Comparison of ENCODE assay signal across 29 cellular contexts in the genomic region with DNA sequence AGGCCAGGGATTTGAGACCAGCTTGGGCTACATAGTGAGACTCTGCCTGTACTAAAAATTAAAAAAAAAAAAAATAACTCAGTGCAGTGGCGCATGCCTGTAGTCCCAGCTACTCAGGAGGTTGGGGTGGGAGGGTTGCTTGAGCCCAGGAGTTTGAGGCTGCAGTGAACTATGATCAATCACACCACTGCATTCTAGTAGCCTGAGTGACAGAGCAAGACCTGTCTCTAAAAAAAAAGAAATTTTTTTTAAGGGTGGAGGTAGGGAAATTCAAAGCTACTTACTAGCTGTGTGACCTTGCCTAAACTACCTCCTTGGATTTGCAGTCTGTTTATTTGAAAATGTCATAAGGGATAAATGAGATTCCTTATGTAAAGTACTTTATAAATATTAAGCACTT. TPM values are rescaled to one million over a fixed set of nuclear protein-coding genes. Genes with fewer than 3 reads are reported as not detected.
"Had no signal": no experiment of that assay in that cellular context is flagged by ENCODE, and none has a peak within 500 bp of the region (broad histone marks: within the 10 kb centered on the region; RNA-seq: fewer than 3 reads in every experiment).

No MANE protein-coding gene starts in this region.

- ATAC-seq: activated CD8-positive, alpha-beta T cell treated with anti-CD3 and anti-CD28 coated beads, Interleukin-2, amount 10 ng/mL, durations not matched to agents 7 days and 5 days; SK-N-SH treated with all-trans-retinoic acid at 6 μM for 48 hours; WTC11 had no signal

- H3K27me3 ChIP-seq: Peyer's patch, SJCRH30 had no signal

- H3K36me3 Mint-ChIP-seq: activated naive CD4-positive, alpha-beta T cell treated with anti-CD3 and anti-CD28 coated beads, Interleukin-2, amount 50 U/mL, for 24 hours; WTC11 had no signal

- DNase-seq: activated CD4-positive, alpha-beta T cell treated with anti-CD3 and anti-CD28 coated beads for 48 hours; activated CD4-positive, alpha-beta T cell treated with anti-CD3 and anti-CD28 coated beads, Interleukin-2, amount 50 U/mL, for 4 hours; activated CD4-positive, CD25-positive, alpha-beta regulatory T cell treated with anti-CD3 and anti-CD28 coated beads, Interleukin-2, amount 50 U/mL, for 72 hours; activated CD8-positive, alpha-beta memory T cell treated with anti-CD3 and anti-CD28 coated beads, Interleukin-2, amount 50 U/mL, for 48 hours; activated CD8-positive, alpha-beta T cell treated with anti-CD3 and anti-CD28 coated beads, Interleukin-2, amount 10 ng/mL, durations not matched to agents 7 days and 5 days; activated effector memory CD4-positive, alpha-beta T cell treated with Interleukin-2 at 50 U/mL for 16 hours; activated naive CD4-positive, alpha-beta T cell; activated T-cell treated with anti-CD3 and anti-CD28 coated beads, Interleukin-2, amount 50 U/mL, for 24 hours; aorta; caudate nucleus; MV-4-11; NCI-H1092 treated with DMSO at 0.1 percent for 48 hours; NCI-H1417 treated with DMSO at 0.1 percent for 48 hours; NCI-H2029; NCI-H2107; NCI-H526; NCI-H774; Peyer's patch; Right ventricle myocardium superior; SJCRH30; SW 1271 had no signal

- H3K36me3 ChIP-seq: breast epithelium, Peyer's patch, SJCRH30 had no signal

- H3K4me3 ChIP-seq: breast epithelium, Peyer's patch, SJCRH30 had no signal

- H3K4me3 Mint-ChIP-seq: activated CD8-positive, alpha-beta T cell treated with anti-CD3 and anti-CD28 coated beads, Interleukin-2, amount 10 ng/mL, durations not matched to agents 7 days and 5 days; activated naive CD4-positive, alpha-beta T cell treated with anti-CD3 and anti-CD28 coated beads, Interleukin-2, amount 50 U/mL, for 24 hours; activated T-cell treated with anti-CD3 and anti-CD28 coated beads, Interleukin-2, amount 50 U/mL, for 24 hours; activated T-helper 1 cell treated with anti-CD3 and anti-CD28 coated beads, Interleukin-12 subunit alpha, Interleukin-12 subunit beta, Interleukin-2, Interleukin-4 antibody, amounts not matched to agents 30 ng/mL and 10 ng/mL and 1 ng/mL, durations not matched to agents 14 hours and 24 hours and 36 hours; T-helper 2 cell treated with Interferon-gamma antibody and Interleukin-4, amounts not matched to agents 5 μg/mL and 100 μg/mL, for 36 hours; WTC11 had no signal

- H3K27ac ChIP-seq: breast epithelium, Peyer's patch, RWPE1, SJCRH30 had no signal

- H3K9me3 Mint-ChIP-seq: activated naive CD4-positive, alpha-beta T cell treated with anti-CD3 and anti-CD28 coated beads, Interleukin-2, amount 50 U/mL, for 24 hours; activated T-cell treated with anti-CD3 and anti-CD28 coated beads, Interleukin-2, amount 50 U/mL, for 24 hours; activated T-helper 1 cell treated with anti-CD3 and anti-CD28 coated beads, Interleukin-12 subunit alpha, Interleukin-12 subunit beta, Interleukin-2, Interleukin-4 antibody, amounts not matched to agents 30 ng/mL and 10 ng/mL and 1 ng/mL, durations not matched to agents 14 hours and 24 hours and 36 hours; T-helper 2 cell treated with Interferon-gamma antibody and Interleukin-4, amounts not matched to agents 5 μg/mL and 100 μg/mL, for 36 hours; WTC11 had no signal

- H3K27ac Mint-ChIP-seq: activated CD8-positive, alpha-beta T cell treated with anti-CD3 and anti-CD28 coated beads, Interleukin-2, amount 10 ng/mL, durations not matched to agents 7 days and 5 days; activated naive CD4-positive, alpha-beta T cell treated with anti-CD3 and anti-CD28 coated beads, Interleukin-2, amount 50 U/mL, for 24 hours; activated T-cell treated with anti-CD3 and anti-CD28 coated beads, Interleukin-2, amount 50 U/mL, for 24 hours; activated T-helper 1 cell treated with anti-CD3 and anti-CD28 coated beads, Interleukin-12 subunit alpha, Interleukin-12 subunit beta, Interleukin-2, Interleukin-4 antibody, amounts not matched to agents 30 ng/mL and 10 ng/mL and 1 ng/mL, durations not matched to agents 14 hours and 24 hours and 36 hours; T-helper 2 cell treated with Interferon-gamma antibody and Interleukin-4, amounts not matched to agents 5 μg/mL and 100 μg/mL, for 36 hours; WTC11 had no signal

- H3K9me3 ChIP-seq: breast epithelium, Peyer's patch, SJCRH30 had no signal

- H3K27me3 Mint-ChIP-seq: activated naive CD4-positive, alpha-beta T cell treated with anti-CD3 and anti-CD28 coated beads, Interleukin-2, amount 50 U/mL, for 24 hours had no signal

RNA-seq across cellular contexts. Expression of gene SMPD3, which starts 3.3 kb away (rescaled TPM):
- total RNA-seq: MCF 10A had no signal
